In genomic region chr2:142965464-142965863, GRCh38 we compare ENCODE assay signal across 16 cellular contexts.
A peak's percentile ranks its signal among the peaks of the same experiment; 100 is the strongest.
DNase-seq lines count a peak whose midpoint lies in the region; TF ChIP-seq lines count a peak whose summit lies in the region.
"Had no signal": no experiment of that assay in that cellular context is flagged by ENCODE, and none has a peak within 500 bp of the region (broad histone marks: within the 10 kb centered on the region; RNA-seq: fewer than 3 reads in every experiment).

No MANE protein-coding gene starts in this region.

- H3K36me3 Mint-ChIP-seq in chondrocyte (ENCODE audit: low read depth) = peaks cover 6% of the 10 kb centered on the region
- H3K36me3 Mint-ChIP-seq in activated T-helper 1 cell treated with anti-CD3 and anti-CD28 coated beads, Interleukin-12 subunit alpha, Interleukin-12 subunit beta, Interleukin-2, Interleukin-4 antibody, amounts not matched to agents 30 ng/mL and 10 ng/mL and 1 ng/mL, durations not matched to agents 14 hours and 24 hours and 36 hours (ENCODE audit: low read depth) = no peaks in the 10 kb centered on the region
- H3K36me3 Mint-ChIP-seq: activated naive CD8-positive, alpha-beta T cell treated with anti-CD3 and anti-CD28 coated beads, Interleukin-2, amount 10 ng/mL, durations not matched to agents 7 days and 5 days had no signal

- peaks cover 9% of the 10 kb centered on the region for H3K4me1 Mint-ChIP-seq in chondrocyte (ENCODE audit: low read depth)
- H3K4me1 Mint-ChIP-seq in activated T-helper 1 cell treated with anti-CD3 and anti-CD28 coated beads, Interleukin-12 subunit alpha, Interleukin-12 subunit beta, Interleukin-2, Interleukin-4 antibody, amounts not matched to agents 30 ng/mL and 10 ng/mL and 1 ng/mL, durations not matched to agents 14 hours and 24 hours and 36 hours (ENCODE audit: low read depth) = no peaks in the 10 kb centered on the region
- H3K4me1 Mint-ChIP-seq: activated CD4-positive, alpha-beta T cell treated with anti-CD3 and anti-CD28 coated beads for 36 hours; activated naive CD8-positive, alpha-beta T cell treated with anti-CD3 and anti-CD28 coated beads, Interleukin-2, amount 10 ng/mL, durations not matched to agents 7 days and 5 days had no signal

- peak; percentile 45 for DNase-seq in LHCN-M2 (ENCODE audit: low read depth)
- no peak for DNase-seq in chondrocyte (ENCODE audit: low spot score)
- peak; percentile 64 for DNase-seq in iris pigment epithelial cell (ENCODE audit: low read depth)
- peak; percentile 43 for DNase-seq in stromal cell of bone marrow (ENCODE audit: low read depth)
- no peak for DNase-seq in activated T-helper 1 cell treated with anti-CD3 and anti-CD28 coated beads, Interleukin-12 subunit alpha, Interleukin-12 subunit beta, Interleukin-2, Interleukin-4 antibody, amounts not matched to agents 30 ng/mL and 10 ng/mL and 1 ng/mL, durations not matched to agents 14 hours and 24 hours and 36 hours (ENCODE audit: low spot score)
- no peak for DNase-seq in cardiac septum (ENCODE audit: low spot score)
- no peak for DNase-seq in GM10266 (ENCODE audit: extremely low spot score)
- no peak for DNase-seq in NCI-H2029 (lab: John Stamatoyannopoulos, UW)
- DNase-seq: activated CD4-positive, alpha-beta T cell treated with anti-CD3 and anti-CD28 coated beads for 36 hours; activated naive CD8-positive, alpha-beta T cell treated with anti-CD3 and anti-CD28 coated beads, Interleukin-2, amount 10 ng/mL, durations not matched to agents 7 days and 5 days; Caco-2; dorsolateral prefrontal cortex; erythroblast; glutamatergic neuron; NCI-H1417 treated with DMSO at 0.1 percent for 48 hours; NCI-H69 had no signal

- no peak overlapping the region for H3K4me3 Mint-ChIP-seq in chondrocyte (ENCODE audit: unreplicated experiment)
- H3K4me3 Mint-ChIP-seq in activated T-helper 1 cell treated with anti-CD3 and anti-CD28 coated beads, Interleukin-12 subunit alpha, Interleukin-12 subunit beta, Interleukin-2, Interleukin-4 antibody, amounts not matched to agents 30 ng/mL and 10 ng/mL and 1 ng/mL, durations not matched to agents 14 hours and 24 hours and 36 hours = no peak overlapping the region
- H3K4me3 Mint-ChIP-seq: activated CD4-positive, alpha-beta T cell treated with anti-CD3 and anti-CD28 coated beads for 36 hours; activated naive CD8-positive, alpha-beta T cell treated with anti-CD3 and anti-CD28 coated beads, Interleukin-2, amount 10 ng/mL, durations not matched to agents 7 days and 5 days had no signal

- no peaks in the 10 kb centered on the region for H3K27me3 Mint-ChIP-seq in chondrocyte (ENCODE audit: low read depth)
- peaks cover 3% of the 10 kb centered on the region for H3K27me3 Mint-ChIP-seq in activated T-helper 1 cell treated with anti-CD3 and anti-CD28 coated beads, Interleukin-12 subunit alpha, Interleukin-12 subunit beta, Interleukin-2, Interleukin-4 antibody, amounts not matched to agents 30 ng/mL and 10 ng/mL and 1 ng/mL, durations not matched to agents 14 hours and 24 hours and 36 hours (ENCODE audit: insufficient read depth)
- H3K27me3 Mint-ChIP-seq: activated CD4-positive, alpha-beta T cell treated with anti-CD3 and anti-CD28 coated beads for 36 hours had no signal

- H3K9me3 Mint-ChIP-seq in chondrocyte (ENCODE audit: low read depth) = peaks cover 20% of the 10 kb centered on the region
- no peaks in the 10 kb centered on the region for H3K9me3 Mint-ChIP-seq in activated T-helper 1 cell treated with anti-CD3 and anti-CD28 coated beads, Interleukin-12 subunit alpha, Interleukin-12 subunit beta, Interleukin-2, Interleukin-4 antibody, amounts not matched to agents 30 ng/mL and 10 ng/mL and 1 ng/mL, durations not matched to agents 14 hours and 24 hours and 36 hours

- no peak for TF ChIP-seq CTCF in chondrocyte (IDR thresholded peaks at IDR 0.05)
- no peak for TF ChIP-seq CTCF in GM10266 (IDR thresholded peaks at IDR 0.05; ENCODE audit: control insufficient read depth, insufficient read depth, low read depth, missing control alignments)

- peak overlapping the region; percentile 42 for H3K27ac Mint-ChIP-seq in chondrocyte (ENCODE audit: unreplicated experiment)
- no peak overlapping the region for H3K27ac Mint-ChIP-seq in activated T-helper 1 cell treated with anti-CD3 and anti-CD28 coated beads, Interleukin-12 subunit alpha, Interleukin-12 subunit beta, Interleukin-2, Interleukin-4 antibody, amounts not matched to agents 30 ng/mL and 10 ng/mL and 1 ng/mL, durations not matched to agents 14 hours and 24 hours and 36 hours
- H3K27ac Mint-ChIP-seq: activated CD4-positive, alpha-beta T cell treated with anti-CD3 and anti-CD28 coated beads for 36 hours; activated naive CD8-positive, alpha-beta T cell treated with anti-CD3 and anti-CD28 coated beads, Interleukin-2, amount 10 ng/mL, durations not matched to agents 7 days and 5 days had no signal

- intact Hi-C loops in activated T-helper 1 cell treated with anti-CD3 and anti-CD28 coated beads, Interleukin-12 subunit alpha, Interleukin-12 subunit beta, Interleukin-2, Interleukin-4 antibody, amounts not matched to agents 30 ng/mL and 10 ng/mL and 1 ng/mL, durations not matched to agents 14 hours and 24 hours and 36 hours (cut with micrococcal nuclease) = no loop called here
- intact Hi-C loops in cardiac septum (cut with DNase I) = no loop called here

Comparison
In these comparisons a context has a peak if more than half of its experiments do, and no peak if none do; other contexts are left out.
1. DNase-seq: peak in LHCN-M2 (single experiment), iris pigment epithelial cell (single experiment) and stromal cell of bone marrow (single experiment); none in chondrocyte (single experiment), activated T-helper 1 cell treated with anti-CD3 and anti-CD28 coated beads, Interleukin-12 subunit alpha, Interleukin-12 subunit beta, Interleukin-2, Interleukin-4 antibody, amounts not matched to agents 30 ng/mL and 10 ng/mL and 1 ng/mL, durations not matched to agents 14 hours and 24 hours and 36 hours (single experiment), cardiac septum (single experiment), GM10266 (single experiment) and NCI-H2029 (single experiment).